Comparison of ENCODE assay signal across 26 cellular contexts in the genomic region with DNA sequence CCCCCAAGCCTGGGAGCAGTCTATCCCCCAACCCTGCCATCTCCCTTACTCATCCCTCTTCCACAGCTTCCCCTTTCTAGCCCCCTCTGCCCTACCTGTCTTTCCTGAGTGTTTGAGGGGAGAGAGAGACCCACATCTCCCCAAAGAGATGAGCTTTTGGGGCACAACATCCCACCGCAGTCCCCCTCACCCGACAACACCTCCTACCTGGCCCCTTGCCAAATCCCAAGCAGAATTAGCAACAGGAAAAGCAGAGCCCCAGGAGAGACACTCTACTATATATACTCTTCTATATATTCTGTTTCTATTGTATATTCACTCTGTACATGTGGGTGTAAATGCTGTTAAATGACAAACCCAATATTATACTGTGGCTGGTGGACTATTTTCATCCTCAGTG. TPM values are rescaled to one million over a fixed set of nuclear protein-coding genes. Genes with fewer than 3 reads are reported as not detected.
"Had no signal": no experiment of that assay in that cellular context is flagged by ENCODE, and none has a peak within 500 bp of the region (broad histone marks: within the 10 kb centered on the region; RNA-seq: fewer than 3 reads in every experiment).

No MANE protein-coding gene starts in this region.

- H3K36me3 ChIP-seq: gastroesophageal sphincter, heart left ventricle, ovary, sigmoid colon, thoracic aorta, tibial nerve, upper lobe of right lung, uterus had no signal

- H3K4me1 Mint-ChIP-seq: nephron had no signal

- H3K36me3 Mint-ChIP-seq: mesothelial cell of epicardium; naive thymus-derived CD4-positive, alpha-beta T cell; stimulated activated naive B cell treated with anti-CD40 and anti-IgM and Interleukin-4, amounts not matched to agents 10 μg/mL and 1 μg/mL and 100 μg/mL, for 72 hours had no signal

- H3K9me3 ChIP-seq: gastroesophageal sphincter, heart left ventricle, ovary, psoas muscle, sigmoid colon, thoracic aorta, tibial nerve, upper lobe of right lung, uterus had no signal

- H3K27ac Mint-ChIP-seq: mesothelial cell of epicardium; naive thymus-derived CD4-positive, alpha-beta T cell; nephron; stimulated activated naive B cell treated with anti-CD40 and anti-IgM and Interleukin-4, amounts not matched to agents 10 μg/mL and 1 μg/mL and 100 μg/mL, for 72 hours; stimulated activated naive CD8-positive, alpha-beta T cell treated with anti-CD3 and anti-CD28 coated beads, Interleukin-15, Interleukin-2, amounts not matched to agents 100 ng/mL and 50 ng/mL, for 24 hours had no signal

- ATAC-seq: esophagus mucosa; foreskin keratinocyte; gastroesophageal sphincter; heart left ventricle; left lobe of liver; naive thymus-derived CD4-positive, alpha-beta T cell; psoas muscle; right cardiac atrium; stimulated activated naive B cell treated with anti-CD40 and anti-IgM and Interleukin-4, amounts not matched to agents 10 μg/mL and 1 μg/mL and 100 μg/mL, for 72 hours; upper lobe of right lung had no signal

- H3K27ac ChIP-seq: epithelial cell of prostate, foreskin keratinocyte, gastroesophageal sphincter, heart left ventricle, hepatocyte, ovary, psoas muscle, sigmoid colon, thoracic aorta, tibial nerve, upper lobe of right lung, uterus had no signal

- FAIRE-seq: kidney had no signal

- H3K27me3 ChIP-seq: gastroesophageal sphincter, heart left ventricle, hepatocyte, ovary, sigmoid colon, tibial nerve, upper lobe of right lung, uterus had no signal

- H3K79me2 ChIP-seq: hepatocyte had no signal

- H3K4me3 Mint-ChIP-seq: mesothelial cell of epicardium; naive thymus-derived CD4-positive, alpha-beta T cell; nephron; stimulated activated naive B cell treated with anti-CD40 and anti-IgM and Interleukin-4, amounts not matched to agents 10 μg/mL and 1 μg/mL and 100 μg/mL, for 72 hours; stimulated activated naive CD8-positive, alpha-beta T cell treated with anti-CD3 and anti-CD28 coated beads, Interleukin-15, Interleukin-2, amounts not matched to agents 100 ng/mL and 50 ng/mL, for 24 hours had no signal

- H3K4me2 ChIP-seq: hepatocyte had no signal

- H3K4me3 ChIP-seq: gastroesophageal sphincter, heart left ventricle, hepatocyte, lung, ovary, psoas muscle, sigmoid colon, thoracic aorta, tibial nerve, upper lobe of right lung, uterus had no signal

- H3K27me3 Mint-ChIP-seq: naive thymus-derived CD4-positive, alpha-beta T cell; stimulated activated naive CD8-positive, alpha-beta T cell treated with anti-CD3 and anti-CD28 coated beads, Interleukin-15, Interleukin-2, amounts not matched to agents 100 ng/mL and 50 ng/mL, for 24 hours had no signal

- DNase-seq: cortex of kidney; effector CD4-positive, alpha-beta T cell; foreskin keratinocyte; heart left ventricle; kidney; naive thymus-derived CD4-positive, alpha-beta T cell; ovary; psoas muscle; right cardiac atrium; sigmoid colon; stimulated activated CD4-positive, alpha-beta T cell treated with anti-CD3 and anti-CD28 coated beads, Interleukin-4, amount 100 ng/mL, for 4 hours; stimulated activated naive B cell treated with anti-CD40 and anti-IgM and Interleukin-4, amounts not matched to agents 10 μg/mL and 1 μg/mL and 100 μg/mL, for 72 hours; upper lobe of right lung; uterus had no signal

- H3K4me1 ChIP-seq: foreskin keratinocyte, gastroesophageal sphincter, psoas muscle, sigmoid colon, upper lobe of right lung, uterus had no signal

- H3K9me3 Mint-ChIP-seq: mesothelial cell of epicardium; naive thymus-derived CD4-positive, alpha-beta T cell; nephron; stimulated activated naive B cell treated with anti-CD40 and anti-IgM and Interleukin-4, amounts not matched to agents 10 μg/mL and 1 μg/mL and 100 μg/mL, for 72 hours; stimulated activated naive CD8-positive, alpha-beta T cell treated with anti-CD3 and anti-CD28 coated beads, Interleukin-15, Interleukin-2, amounts not matched to agents 100 ng/mL and 50 ng/mL, for 24 hours had no signal

- H2AFZ ChIP-seq: hepatocyte had no signal

RNA-seq across cellular contexts. Expression of a gene that starts 49.9 kb away (rescaled TPM):
- total RNA-seq: left lobe of liver; liver; naive thymus-derived CD4-positive, alpha-beta T cell had no signal
- polyA plus RNA-seq: liver; naive thymus-derived CD4-positive, alpha-beta T cell had no signal
